Comparison of ENCODE assay signal across 1 cellular context in the genomic region with DNA sequence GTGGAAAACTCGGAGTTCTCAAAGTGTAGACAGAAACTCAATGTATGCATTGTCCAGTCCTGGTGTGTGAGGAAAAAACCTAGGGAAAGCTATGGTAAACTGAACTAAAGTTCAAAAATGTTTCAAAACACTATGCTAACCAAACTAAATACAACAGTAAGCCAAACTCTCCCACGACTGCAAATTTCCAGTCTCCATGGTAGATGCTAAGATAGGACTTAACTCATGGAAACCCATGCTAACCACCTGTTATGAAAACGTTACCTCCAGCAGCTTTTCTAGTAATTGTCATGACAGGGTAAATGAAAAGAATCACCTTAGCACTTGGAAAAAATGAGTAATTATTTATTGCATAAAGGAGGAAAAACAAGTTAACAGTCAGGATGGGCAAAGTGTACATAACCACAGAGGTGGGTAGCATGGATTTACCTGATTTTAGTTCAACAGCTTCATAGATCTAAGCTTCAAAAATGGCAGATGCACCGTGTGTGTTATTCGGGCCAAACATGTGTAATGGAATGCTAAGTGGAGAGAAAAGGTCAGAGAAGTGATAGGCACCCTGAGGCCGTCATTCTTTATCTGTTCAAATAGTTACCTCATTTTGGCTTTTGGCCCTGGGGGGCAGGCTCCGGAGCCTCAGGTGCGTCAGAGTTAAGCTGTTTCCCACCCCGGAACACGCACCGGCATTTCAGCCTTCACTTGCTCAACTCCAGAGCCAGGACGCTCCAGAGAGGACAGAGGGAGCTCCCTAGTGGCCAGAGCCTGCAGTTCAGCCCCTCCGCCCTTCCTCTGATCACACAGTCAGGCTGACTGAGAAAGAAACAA.
A peak's percentile ranks its signal among the peaks of the same experiment; 100 is the strongest.
TF ChIP-seq lines count a peak whose summit lies in the region.

No MANE protein-coding gene starts in this region.

TF ChIP-seq in HepG2, 621 proteins besides CTCF, POLR2A, EP300 and RAD21 (continued from another document and continues in another):
- TF ChIP-seq, protein P1, sequence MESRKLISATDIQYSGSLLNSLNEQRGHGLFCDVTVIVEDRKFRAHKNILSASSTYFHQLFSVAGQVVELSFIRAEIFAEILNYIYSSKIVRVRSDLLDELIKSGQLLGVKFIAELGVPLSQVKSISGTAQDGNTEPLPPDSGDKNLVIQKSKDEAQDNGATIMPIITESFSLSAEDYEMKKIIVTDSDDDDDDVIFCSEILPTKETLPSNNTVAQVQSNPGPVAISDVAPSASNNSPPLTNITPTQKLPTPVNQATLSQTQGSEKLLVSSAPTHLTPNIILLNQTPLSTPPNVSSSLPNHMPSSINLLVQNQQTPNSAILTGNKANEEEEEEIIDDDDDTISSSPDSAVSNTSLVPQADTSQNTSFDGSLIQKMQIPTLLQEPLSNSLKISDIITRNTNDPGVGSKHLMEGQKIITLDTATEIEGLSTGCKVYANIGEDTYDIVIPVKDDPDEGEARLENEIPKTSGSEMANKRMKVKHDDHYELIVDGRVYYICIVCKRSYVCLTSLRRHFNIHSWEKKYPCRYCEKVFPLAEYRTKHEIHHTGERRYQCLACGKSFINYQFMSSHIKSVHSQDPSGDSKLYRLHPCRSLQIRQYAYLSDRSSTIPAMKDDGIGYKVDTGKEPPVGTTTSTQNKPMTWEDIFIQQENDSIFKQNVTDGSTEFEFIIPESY (CRISPR knock-in tag; IDR thresholded peaks at IDR 0.05): peak; percentile 61
- TF ChIP-seq, protein P2, sequence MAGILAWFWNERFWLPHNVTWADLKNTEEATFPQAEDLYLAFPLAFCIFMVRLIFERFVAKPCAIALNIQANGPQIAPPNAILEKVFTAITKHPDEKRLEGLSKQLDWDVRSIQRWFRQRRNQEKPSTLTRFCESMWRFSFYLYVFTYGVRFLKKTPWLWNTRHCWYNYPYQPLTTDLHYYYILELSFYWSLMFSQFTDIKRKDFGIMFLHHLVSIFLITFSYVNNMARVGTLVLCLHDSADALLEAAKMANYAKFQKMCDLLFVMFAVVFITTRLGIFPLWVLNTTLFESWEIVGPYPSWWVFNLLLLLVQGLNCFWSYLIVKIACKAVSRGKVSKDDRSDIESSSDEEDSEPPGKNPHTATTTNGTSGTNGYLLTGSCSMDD (CRISPR knock-in tag; IDR thresholded peaks at IDR 0.05): no peak
- 0 out of 2 replicates have a peak, but pooled peaks have one; percentile 49 for TF ChIP-seq ZNF761 (CRISPR knock-in tag; conservative IDR thresholded peaks at IDR 0.05)
- peak; percentile 64; the same call in 1 of the 2 replicates for TF ChIP-seq ZNF256 (CRISPR knock-in tag; conservative IDR thresholded peaks at IDR 0.05)
- TF ChIP-seq, protein P3, sequence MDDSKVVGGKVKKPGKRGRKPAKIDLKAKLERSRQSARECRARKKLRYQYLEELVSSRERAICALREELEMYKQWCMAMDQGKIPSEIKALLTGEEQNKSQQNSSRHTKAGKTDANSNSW (CRISPR knock-in tag; IDR thresholded peaks at IDR 0.05; ENCODE audit: borderline replicate concordance): peak; percentile 16; the same call in 1 of the 2 replicates
- TF ChIP-seq ZBTB1 (CRISPR knock-in tag; IDR thresholded peaks at IDR 0.05; ENCODE audit: borderline replicate concordance): no peak
- TF ChIP-seq MED1 (CRISPR knock-in tag; IDR thresholded peaks at IDR 0.05): peak; percentile 47; the same call in 1 of the 2 replicates
- TF ChIP-seq SSRP1 (CRISPR knock-in tag; IDR thresholded peaks at IDR 0.05): 0 out of 2 replicates have a peak, but pooled peaks have one; percentile 19
- TF ChIP-seq, protein P4, sequence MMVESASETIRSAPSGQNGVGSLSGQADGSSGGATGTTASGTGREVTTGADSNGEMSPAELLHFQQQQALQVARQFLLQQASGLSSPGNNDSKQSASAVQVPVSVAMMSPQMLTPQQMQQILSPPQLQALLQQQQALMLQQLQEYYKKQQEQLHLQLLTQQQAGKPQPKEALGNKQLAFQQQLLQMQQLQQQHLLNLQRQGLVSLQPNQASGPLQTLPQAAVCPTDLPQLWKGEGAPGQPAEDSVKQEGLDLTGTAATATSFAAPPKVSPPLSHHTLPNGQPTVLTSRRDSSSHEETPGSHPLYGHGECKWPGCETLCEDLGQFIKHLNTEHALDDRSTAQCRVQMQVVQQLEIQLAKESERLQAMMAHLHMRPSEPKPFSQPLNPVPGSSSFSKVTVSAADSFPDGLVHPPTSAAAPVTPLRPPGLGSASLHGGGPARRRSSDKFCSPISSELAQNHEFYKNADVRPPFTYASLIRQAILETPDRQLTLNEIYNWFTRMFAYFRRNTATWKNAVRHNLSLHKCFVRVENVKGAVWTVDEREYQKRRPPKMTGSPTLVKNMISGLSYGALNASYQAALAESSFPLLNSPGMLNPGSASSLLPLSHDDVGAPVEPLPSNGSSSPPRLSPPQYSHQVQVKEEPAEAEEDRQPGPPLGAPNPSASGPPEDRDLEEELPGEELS (CRISPR knock-in tag; IDR thresholded peaks at IDR 0.05): peak; percentile 68
- TF ChIP-seq HNRNPLL (IDR thresholded peaks at IDR 0.05; ENCODE audit: low read depth, low read length, poor library complexity, severe bottlenecking): peak; percentile 30
- TF ChIP-seq ZNF749 (CRISPR knock-in tag; IDR thresholded peaks at IDR 0.05; ENCODE audit: borderline replicate concordance): no peak; the same call in 1 of the 2 replicates
- TF ChIP-seq, protein P5, sequence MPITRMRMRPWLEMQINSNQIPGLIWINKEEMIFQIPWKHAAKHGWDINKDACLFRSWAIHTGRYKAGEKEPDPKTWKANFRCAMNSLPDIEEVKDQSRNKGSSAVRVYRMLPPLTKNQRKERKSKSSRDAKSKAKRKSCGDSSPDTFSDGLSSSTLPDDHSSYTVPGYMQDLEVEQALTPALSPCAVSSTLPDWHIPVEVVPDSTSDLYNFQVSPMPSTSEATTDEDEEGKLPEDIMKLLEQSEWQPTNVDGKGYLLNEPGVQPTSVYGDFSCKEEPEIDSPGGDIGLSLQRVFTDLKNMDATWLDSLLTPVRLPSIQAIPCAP (CRISPR knock-in tag; IDR thresholded peaks at IDR 0.05; ENCODE audit: low read depth): 0 out of 2 replicates have a peak, but pooled peaks have one; percentile 58
- no peak for TF ChIP-seq CBX2 (IDR thresholded peaks at IDR 0.05; ENCODE audit: low read depth, low read length)
- TF ChIP-seq CBX2 (CRISPR knock-in tag; IDR thresholded peaks at IDR 0.05; ENCODE audit: low read depth): no peak
- TF ChIP-seq CC2D1A (CRISPR knock-in tag; IDR thresholded peaks at IDR 0.05): no peak
- 0 out of 2 replicates have a peak, but pooled peaks have one; percentile 15 for TF ChIP-seq MEF2D (CRISPR knock-in tag; IDR thresholded peaks at IDR 0.05)
- no peak for TF ChIP-seq RBM39 (IDR thresholded peaks at IDR 0.05; ENCODE audit: low read depth, low read length, poor library complexity, severe bottlenecking)
- TF ChIP-seq PAX8 (CRISPR knock-in tag; IDR thresholded peaks at IDR 0.05; ENCODE audit: borderline replicate concordance): peak; percentile 76; the same call in 1 of the 2 replicates
- no peak for TF ChIP-seq ZNF484 (CRISPR knock-in tag; IDR thresholded peaks at IDR 0.05; ENCODE audit: borderline replicate concordance, low read depth)
- TF ChIP-seq, protein P6, sequence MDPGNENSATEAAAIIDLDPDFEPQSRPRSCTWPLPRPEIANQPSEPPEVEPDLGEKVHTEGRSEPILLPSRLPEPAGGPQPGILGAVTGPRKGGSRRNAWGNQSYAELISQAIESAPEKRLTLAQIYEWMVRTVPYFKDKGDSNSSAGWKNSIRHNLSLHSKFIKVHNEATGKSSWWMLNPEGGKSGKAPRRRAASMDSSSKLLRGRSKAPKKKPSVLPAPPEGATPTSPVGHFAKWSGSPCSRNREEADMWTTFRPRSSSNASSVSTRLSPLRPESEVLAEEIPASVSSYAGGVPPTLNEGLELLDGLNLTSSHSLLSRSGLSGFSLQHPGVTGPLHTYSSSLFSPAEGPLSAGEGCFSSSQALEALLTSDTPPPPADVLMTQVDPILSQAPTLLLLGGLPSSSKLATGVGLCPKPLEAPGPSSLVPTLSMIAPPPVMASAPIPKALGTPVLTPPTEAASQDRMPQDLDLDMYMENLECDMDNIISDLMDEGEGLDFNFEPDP (CRISPR knock-in tag; conservative IDR thresholded peaks at IDR 0.05): no peak
- TF ChIP-seq FOXP1 (IDR thresholded peaks at IDR 0.05): no peak
- TF ChIP-seq FOXP1 (CRISPR knock-in tag; IDR thresholded peaks at IDR 0.05): no peak
- TF ChIP-seq, protein P7, sequence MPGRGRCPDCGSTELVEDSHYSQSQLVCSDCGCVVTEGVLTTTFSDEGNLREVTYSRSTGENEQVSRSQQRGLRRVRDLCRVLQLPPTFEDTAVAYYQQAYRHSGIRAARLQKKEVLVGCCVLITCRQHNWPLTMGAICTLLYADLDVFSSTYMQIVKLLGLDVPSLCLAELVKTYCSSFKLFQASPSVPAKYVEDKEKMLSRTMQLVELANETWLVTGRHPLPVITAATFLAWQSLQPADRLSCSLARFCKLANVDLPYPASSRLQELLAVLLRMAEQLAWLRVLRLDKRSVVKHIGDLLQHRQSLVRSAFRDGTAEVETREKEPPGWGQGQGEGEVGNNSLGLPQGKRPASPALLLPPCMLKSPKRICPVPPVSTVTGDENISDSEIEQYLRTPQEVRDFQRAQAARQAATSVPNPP (CRISPR knock-in tag; IDR thresholded peaks at IDR 0.05): no peak
- TF ChIP-seq, protein P8, sequence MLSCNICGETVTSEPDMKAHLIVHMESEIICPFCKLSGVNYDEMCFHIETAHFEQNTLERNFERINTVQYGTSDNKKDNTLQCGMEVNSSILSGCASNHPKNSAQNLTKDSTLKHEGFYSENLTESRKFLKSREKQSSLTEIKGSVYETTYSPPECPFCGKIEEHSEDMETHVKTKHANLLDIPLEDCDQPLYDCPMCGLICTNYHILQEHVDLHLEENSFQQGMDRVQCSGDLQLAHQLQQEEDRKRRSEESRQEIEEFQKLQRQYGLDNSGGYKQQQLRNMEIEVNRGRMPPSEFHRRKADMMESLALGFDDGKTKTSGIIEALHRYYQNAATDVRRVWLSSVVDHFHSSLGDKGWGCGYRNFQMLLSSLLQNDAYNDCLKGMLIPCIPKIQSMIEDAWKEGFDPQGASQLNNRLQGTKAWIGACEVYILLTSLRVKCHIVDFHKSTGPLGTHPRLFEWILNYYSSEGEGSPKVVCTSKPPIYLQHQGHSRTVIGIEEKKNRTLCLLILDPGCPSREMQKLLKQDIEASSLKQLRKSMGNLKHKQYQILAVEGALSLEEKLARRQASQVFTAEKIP (CRISPR knock-in tag; IDR thresholded peaks at IDR 0.05; ENCODE audit: borderline replicate concordance): no peak
- TF ChIP-seq, protein P9, sequence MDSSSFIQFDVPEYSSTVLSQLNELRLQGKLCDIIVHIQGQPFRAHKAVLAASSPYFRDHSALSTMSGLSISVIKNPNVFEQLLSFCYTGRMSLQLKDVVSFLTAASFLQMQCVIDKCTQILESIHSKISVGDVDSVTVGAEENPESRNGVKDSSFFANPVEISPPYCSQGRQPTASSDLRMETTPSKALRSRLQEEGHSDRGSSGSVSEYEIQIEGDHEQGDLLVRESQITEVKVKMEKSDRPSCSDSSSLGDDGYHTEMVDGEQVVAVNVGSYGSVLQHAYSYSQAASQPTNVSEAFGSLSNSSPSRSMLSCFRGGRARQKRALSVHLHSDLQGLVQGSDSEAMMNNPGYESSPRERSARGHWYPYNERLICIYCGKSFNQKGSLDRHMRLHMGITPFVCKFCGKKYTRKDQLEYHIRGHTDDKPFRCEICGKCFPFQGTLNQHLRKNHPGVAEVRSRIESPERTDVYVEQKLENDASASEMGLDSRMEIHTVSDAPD (CRISPR knock-in tag; IDR thresholded peaks at IDR 0.05): 0 out of 2 replicates have a peak, but pooled peaks have one; percentile 50
- no peak; the same call in 1 of the 2 replicates for TF ChIP-seq ZBTB38 (CRISPR knock-in tag; IDR thresholded peaks at IDR 0.05)
- TF ChIP-seq ATRX (CRISPR knock-in tag; IDR thresholded peaks at IDR 0.05; ENCODE audit: borderline replicate concordance): no peak
- no peak for TF ChIP-seq ZNF616 (CRISPR knock-in tag; IDR thresholded peaks at IDR 0.05; ENCODE audit: low read depth)
- peak; percentile 88; the same call in 1 of the 2 replicates for TF ChIP-seq NFKB2 (CRISPR knock-in tag; IDR thresholded peaks at IDR 0.05; ENCODE audit: borderline replicate concordance)
- peak; percentile 75; the same call in 1 of the 2 replicates for TF ChIP-seq HDAC1 (CRISPR knock-in tag; IDR thresholded peaks at IDR 0.05)
- TF ChIP-seq SMYD3 (CRISPR knock-in tag; IDR thresholded peaks at IDR 0.05): no peak
- TF ChIP-seq, protein P10, sequence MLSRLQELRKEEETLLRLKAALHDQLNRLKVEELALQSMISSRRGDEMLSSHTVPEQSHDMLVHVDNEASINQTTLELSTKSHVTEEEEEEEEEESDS (CRISPR knock-in tag; IDR thresholded peaks at IDR 0.05; ENCODE audit: borderline replicate concordance): no peak
- no peak for TF ChIP-seq MBD4 (IDR thresholded peaks at IDR 0.05; ENCODE audit: borderline replicate concordance, low read length)
- TF ChIP-seq, protein P11, sequence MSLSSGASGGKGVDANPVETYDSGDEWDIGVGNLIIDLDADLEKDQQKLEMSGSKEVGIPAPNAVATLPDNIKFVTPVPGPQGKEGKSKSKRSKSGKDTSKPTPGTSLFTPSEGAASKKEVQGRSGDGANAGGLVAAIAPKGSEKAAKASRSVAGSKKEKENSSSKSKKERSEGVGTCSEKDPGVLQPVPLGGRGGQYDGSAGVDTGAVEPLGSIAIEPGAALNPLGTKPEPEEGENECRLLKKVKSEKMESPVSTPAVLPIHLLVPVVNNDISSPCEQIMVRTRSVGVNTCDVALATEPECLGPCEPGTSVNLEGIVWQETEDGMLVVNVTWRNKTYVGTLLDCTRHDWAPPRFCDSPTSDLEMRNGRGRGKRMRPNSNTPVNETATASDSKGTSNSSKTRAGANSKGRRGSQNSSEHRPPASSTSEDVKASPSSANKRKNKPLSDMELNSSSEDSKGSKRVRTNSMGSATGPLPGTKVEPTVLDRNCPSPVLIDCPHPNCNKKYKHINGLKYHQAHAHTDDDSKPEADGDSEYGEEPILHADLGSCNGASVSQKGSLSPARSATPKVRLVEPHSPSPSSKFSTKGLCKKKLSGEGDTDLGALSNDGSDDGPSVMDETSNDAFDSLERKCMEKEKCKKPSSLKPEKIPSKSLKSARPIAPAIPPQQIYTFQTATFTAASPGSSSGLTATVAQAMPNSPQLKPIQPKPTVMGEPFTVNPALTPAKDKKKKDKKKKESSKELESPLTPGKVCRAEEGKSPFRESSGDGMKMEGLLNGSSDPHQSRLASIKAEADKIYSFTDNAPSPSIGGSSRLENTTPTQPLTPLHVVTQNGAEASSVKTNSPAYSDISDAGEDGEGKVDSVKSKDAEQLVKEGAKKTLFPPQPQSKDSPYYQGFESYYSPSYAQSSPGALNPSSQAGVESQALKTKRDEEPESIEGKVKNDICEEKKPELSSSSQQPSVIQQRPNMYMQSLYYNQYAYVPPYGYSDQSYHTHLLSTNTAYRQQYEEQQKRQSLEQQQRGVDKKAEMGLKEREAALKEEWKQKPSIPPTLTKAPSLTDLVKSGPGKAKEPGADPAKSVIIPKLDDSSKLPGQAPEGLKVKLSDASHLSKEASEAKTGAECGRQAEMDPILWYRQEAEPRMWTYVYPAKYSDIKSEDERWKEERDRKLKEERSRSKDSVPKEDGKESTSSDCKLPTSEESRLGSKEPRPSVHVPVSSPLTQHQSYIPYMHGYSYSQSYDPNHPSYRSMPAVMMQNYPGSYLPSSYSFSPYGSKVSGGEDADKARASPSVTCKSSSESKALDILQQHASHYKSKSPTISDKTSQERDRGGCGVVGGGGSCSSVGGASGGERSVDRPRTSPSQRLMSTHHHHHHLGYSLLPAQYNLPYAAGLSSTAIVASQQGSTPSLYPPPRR (CRISPR knock-in tag; IDR thresholded peaks at IDR 0.05; ENCODE audit: borderline replicate concordance): peak; percentile 43; the same call in 1 of the 2 replicates
- TF ChIP-seq FOSL1 (CRISPR knock-in tag; IDR thresholded peaks at IDR 0.05; ENCODE audit: borderline replicate concordance): no peak
- no peak for TF ChIP-seq IKZF1 (IDR thresholded peaks at IDR 0.05)
